In genomic region chr5:32585446-32586250, GRCh38 we compare ENCODE assay signal across 8 cellular contexts. TPM values are rescaled to one million over a fixed set of nuclear protein-coding genes. Genes with fewer than 3 reads are reported as not detected.
DNase-seq lines count a peak whose midpoint lies in the region; ATAC-seq and TF ChIP-seq lines count a peak whose summit lies in the region.

SUB1 (plus strand) TSS chr5:32585557; CDS start chr5:32588513, 2,956 bp downstream.

- TF ChIP-seq CTCF in osteoblast (IDR thresholded peaks at IDR 0.05; ENCODE audit: extremely low read depth, low read depth, low read length) (no peak), thoracic aorta (IDR thresholded peaks at IDR 0.05) (no peak)

- peaks cover 27% of the 10 kb centered on the region for H4K20me1 ChIP-seq in osteoblast (ENCODE audit: insufficient read depth, low read length)

- peak within 1 kb of the TSS; percentile 86 for H3K27ac ChIP-seq in osteoblast (ENCODE audit: low read depth, low read length)
- H3K27ac ChIP-seq in thoracic aorta, result peak within 1 kb of the TSS; percentile 100

- no peaks in the 10 kb centered on the region for H3K27me3 ChIP-seq in osteoblast (ENCODE audit: insufficient read depth, low read length)
- H3K27me3 ChIP-seq in thoracic aorta (replicated peaks; ENCODE audit: insufficient read depth), result no peaks in the 10 kb centered on the region

- H3K4me1 ChIP-seq in osteoblast (ENCODE audit: insufficient read depth, low read length) (peaks cover 20% of the 10 kb centered on the region), thoracic aorta (ENCODE audit: control insufficient read depth in 1 of 2, low read depth in 2 of 2) (peaks cover 23 to 34% of the 10 kb centered on the region in 2 donors)

- peaks cover 17% of the 10 kb centered on the region for H3K36me3 ChIP-seq in osteoblast (ENCODE audit: insufficient read depth, low read length)
- H3K36me3 ChIP-seq in thoracic aorta, result peaks cover 5% of the 10 kb centered on the region

- H3K9me3 Mint-ChIP-seq in activated naive CD4-positive, alpha-beta T cell treated with anti-CD3 and anti-CD28 coated beads, Interleukin-2, amount 50 U/mL, for 24 hours, result no peaks in the 10 kb centered on the region

- H3K4me3 ChIP-seq in GM08714 (ENCODE audit: low read length), result peak within 1 kb of the TSS; percentile 88
- H3K4me3 ChIP-seq in osteoblast (ENCODE audit: insufficient read depth, low read length), result peak within 1 kb of the TSS; percentile 90
- H3K4me3 ChIP-seq in thoracic aorta, result peak within 1 kb of the TSS; percentile 97

- peaks cover 40% of the 10 kb centered on the region for H3K79me2 ChIP-seq in osteoblast (ENCODE audit: insufficient read depth, low read length)

- peaks cover 8% of the 10 kb centered on the region for H3K36me3 Mint-ChIP-seq in activated naive CD4-positive, alpha-beta T cell treated with anti-CD3 and anti-CD28 coated beads, Interleukin-2, amount 50 U/mL, for 24 hours

- ATAC-seq in HG02610 (IDR thresholded peaks at IDR 0.05; ENCODE audit: unreplicated experiment) (peak; percentile 37), SK-N-SH treated with all-trans-retinoic acid at 6 μM for 48 hours (peak; percentile 94), thoracic aorta (ENCODE audit: insufficient number of reproducible peaks, low FRiP score, low read depth) (peak; percentile 92)

- DNase-seq in NCI-H1092 (lab: John Stamatoyannopoulos, UW) (peak; percentile 86), glomerular visceral epithelial cell (ENCODE audit: extremely low spot score) (peak; percentile 93), osteoblast (ENCODE audit: insufficient read length, low spot score, missing footprints) (peak; percentile 96), thoracic aorta (ENCODE audit: low spot score) (peak; percentile 69)

- H3K9me3 ChIP-seq in osteoblast (ENCODE audit: low read depth, low read length) (no peaks in the 10 kb centered on the region), thoracic aorta (no peaks in the 10 kb centered on the region)

- H3K4me1 Mint-ChIP-seq in activated naive CD4-positive, alpha-beta T cell treated with anti-CD3 and anti-CD28 coated beads, Interleukin-2, amount 50 U/mL, for 24 hours, result peaks cover 61% of the 10 kb centered on the region

- H3K27me3 Mint-ChIP-seq in activated naive CD4-positive, alpha-beta T cell treated with anti-CD3 and anti-CD28 coated beads, Interleukin-2, amount 50 U/mL, for 24 hours, result no peaks in the 10 kb centered on the region

- H3K4me2 ChIP-seq in osteoblast (ENCODE audit: insufficient read depth, low read length), result peak within 1 kb of the TSS; percentile 82

- peak within 1 kb of the TSS; percentile 98 for H3K27ac Mint-ChIP-seq in activated naive CD4-positive, alpha-beta T cell treated with anti-CD3 and anti-CD28 coated beads, Interleukin-2, amount 50 U/mL, for 24 hours

- H3K4me3 Mint-ChIP-seq in activated naive CD4-positive, alpha-beta T cell treated with anti-CD3 and anti-CD28 coated beads, Interleukin-2, amount 50 U/mL, for 24 hours, result peak within 1 kb of the TSS; percentile 93

- peak within 1 kb of the TSS; percentile 36 for H2AFZ ChIP-seq in osteoblast (ENCODE audit: low read length)

TF ChIP-seq in SK-N-SH treated with all-trans-retinoic acid at 6 μM for 48 hours, 23 proteins besides CTCF, POLR2A, EP300 and RAD21:
- no peak for TF ChIP-seq ZFP30 (CRISPR knock-in tag; IDR thresholded peaks at IDR 0.05)
- TF ChIP-seq ESRRG (CRISPR knock-in tag; IDR thresholded peaks at IDR 0.05), result no peak
- TF ChIP-seq SNAI2 (CRISPR knock-in tag; IDR thresholded peaks at IDR 0.05), result no peak
- no peak for TF ChIP-seq ZFP3 (CRISPR knock-in tag; IDR thresholded peaks at IDR 0.05)
- TF ChIP-seq POU6F1 (CRISPR knock-in tag; IDR thresholded peaks at IDR 0.05; ENCODE audit: borderline replicate concordance, low read depth), result no peak
- TF ChIP-seq GLIS3 (CRISPR knock-in tag; IDR thresholded peaks at IDR 0.05), result no peak
- no peak for TF ChIP-seq OSR1 (CRISPR knock-in tag; IDR thresholded peaks at IDR 0.05)
- no peak for TF ChIP-seq BACH2 (CRISPR knock-in tag; IDR thresholded peaks at IDR 0.05; ENCODE audit: borderline replicate concordance)
- TF ChIP-seq PATZ1 (CRISPR knock-in tag; IDR thresholded peaks at IDR 0.05; ENCODE audit: borderline replicate concordance), result no peak
- no peak for TF ChIP-seq CSRNP3 (CRISPR knock-in tag; IDR thresholded peaks at IDR 0.05)
- TF ChIP-seq ARNTL (CRISPR knock-in tag; IDR thresholded peaks at IDR 0.05; ENCODE audit: borderline replicate concordance, low read depth), result no peak
- TF ChIP-seq ZC3H10 (CRISPR knock-in tag; IDR thresholded peaks at IDR 0.05), result no peak
- no peak for TF ChIP-seq TOX (CRISPR knock-in tag; IDR thresholded peaks at IDR 0.05; ENCODE audit: borderline replicate concordance)

RNA-seq across cellular contexts. Expression of gene SUB1, which starts in this region (rescaled TPM):
- total RNA-seq in osteoblast (101 and 115 TPM in 2 replicates), thoracic aorta (100 to 1,000 TPM in 1 of 2 donors, 10 to 100 TPM in 1; 91.1 to 130 TPM)

Comparison
In these comparisons a context has a peak if more than half of its experiments do, and no peak if none do; other contexts are left out.
1. Peak in every context shown above with its lines: DNase-seq, ATAC-seq, H3K4me3 ChIP-seq and H3K27ac ChIP-seq.
2. ATAC-seq: peak in every context shown above with its lines; median percentile 94 in SK-N-SH treated with all-trans-retinoic acid at 6 μM for 48 hours; 92 in thoracic aorta; 37 in HG02610.